Comparison of ENCODE assay signal across 22 cellular contexts in genomic region chr2:216571178-216571908, GRCh38.
DNase-seq lines count a peak whose midpoint lies in the region; ATAC-seq, FAIRE-seq and TF ChIP-seq lines count a peak whose summit lies in the region.
"Had no signal": no experiment of that assay in that cellular context is flagged by ENCODE, and none has a peak within 500 bp of the region (broad histone marks: within the 10 kb centered on the region; RNA-seq: fewer than 3 reads in every experiment).

No MANE protein-coding gene starts in this region.

- POLR2A ChIA-PET in K562 (lab: Yijun Ruan, JAX), result no interaction called here

- H3K4me3 ChIP-seq in K562 (no peak overlapping the region), stomach (no peak overlapping the region)
- H3K4me3 ChIP-seq: BLaER1 treated with 17β-estradiol and CSF1 and Interleukin-3, amounts not matched to agents 10 nM and 100 nM; GM23248; MG63 had no signal

- H3K27ac ChIP-seq in K562 (ENCODE audit: extremely low read depth, low read depth, low read length) (no peak overlapping the region), stomach (peak overlapping the region in 3 of 5 donors; percentile 67 to 80 (median 78))
- H3K27ac ChIP-seq: BLaER1 treated with 17β-estradiol and CSF1 and Interleukin-3, amounts not matched to agents 10 nM and 100 nM; GM23248 had no signal

- in situ Hi-C loops in K562 (cut with MboI), result no loop called here

- intact Hi-C loops in K562 (cut with micrococcal nuclease) (no loop called here), left colon (cut with DNase I, micrococcal nuclease) (no loop called here), stomach (cut with DNase I; ENCODE audit: low total_unique reads) (no loop called here)

- H3K9ac ChIP-seq in K562 (ENCODE audit: insufficient read depth in 1 of 2, low read depth in 2 of 2, low read length in 2 of 2), result no peak overlapping the region
- H3K9ac ChIP-seq: BLaER1 treated with 17β-estradiol and CSF1 and Interleukin-3, amounts not matched to agents 10 nM and 100 nM; GM23248 had no signal

- H3K4me2 ChIP-seq in K562 (ENCODE audit: insufficient read depth, low read length), result no peak overlapping the region
- H3K4me2 ChIP-seq: BLaER1 treated with 17β-estradiol and CSF1 and Interleukin-3, amounts not matched to agents 10 nM and 100 nM had no signal

- CTCF ChIA-PET in K562 (lab: Yijun Ruan, JAX; ENCODE audit: low intra/inter-chr PET ratio), result no interaction called here

- no peaks in the 10 kb centered on the region for H3K9me1 ChIP-seq in K562 (ENCODE audit: control insufficient read depth, insufficient read depth, low read length)

- TF ChIP-seq POLR2A in K562 (conservative IDR thresholded peaks at IDR 0.05), result no peak
- no peak for TF ChIP-seq POLR2A in stomach (IDR thresholded peaks at IDR 0.05)
- TF ChIP-seq POLR2A in GM12892 (IDR thresholded peaks at IDR 0.05; ENCODE audit: low read depth, low read length), result no peak

- TF ChIP-seq CTCF in K562 (IDR thresholded peaks at IDR 0.05 in 2 of 3, conservative IDR thresholded peaks at IDR 0.05 in 1 of 3; ENCODE audit: insufficient read depth in 2 of 3, low read depth in 1 of 3, low read length in 3 of 3), result no peak
- no peak for TF ChIP-seq CTCF in stomach (IDR thresholded peaks at IDR 0.05)

- H3K79me2 ChIP-seq in K562 (ENCODE audit: control insufficient read depth, insufficient read depth, low read length), result no peaks in the 10 kb centered on the region

- no peak for TF ChIP-seq EP300 in K562 (IDR thresholded peaks at IDR 0.05; ENCODE audit: low read length)
- TF ChIP-seq EP300 in stomach (IDR thresholded peaks at IDR 0.05), result no peak

- WGBS in K562 (ENCODE audit: insufficient coverage, low coverage, missing lambda C conversion rate), result 6% methylated on average over 3 of the region's 3 CpGs
- 54 to 74% (median 61%) methylated on average over 3 of the region's 3 CpGs for WGBS in stomach, 5 donors

- no TSS peak for BruUV-seq in K562 (replicated peaks; lab: Mats Ljungman, UMichigan)

- FAIRE-seq in K562 (lab: Jason Lieb, UNC) (no peak), GM12892 (lab: Jason Lieb, UNC) (no peak)
- FAIRE-seq: HTR-8/SVneo had no signal

- peak; percentile 63 for DNase-seq in NCI-H774 (lab: John Stamatoyannopoulos, UW)
- no peak for DNase-seq in K562 (ENCODE audit: extremely low read depth in 1 of 4, low spot score in 3 of 4)
- DNase-seq in left colon, result no peak
- no peak for DNase-seq in stomach
- DNase-seq in NCI-H524 (lab: John Stamatoyannopoulos, UW), result no peak
- DNase-seq in GM12892 (ENCODE audit: insufficient read length), result no peak
- DNase-seq in NCI-H1694 (lab: John Stamatoyannopoulos, UW), result no peak
- DNase-seq: CD8-positive, alpha-beta memory T cell; DMS79 treated with DMSO at 0.1 percent for 48 hours; GM23248; HCEC 1CT; Kasumi-1; MG63; NCI-H1048; NCI-H1436; NCI-H2029 treated with DMSO at 0.1 percent for 48 hours; NCI-H2171 treated with DMSO at 0.1 percent for 48 hours; NCI-H446 treated with DMSO at 0.1 percent for 48 hours; T-cell had no signal

- no peak overlapping the region for H2AFZ ChIP-seq in K562 (ENCODE audit: low read depth, low read length)
- H2AFZ ChIP-seq: GM23248 had no signal

- ATAC-seq in K562, result no peak
- ATAC-seq in left colon, result peak; percentile 39
- no peak for ATAC-seq in HG03432 (IDR thresholded peaks at IDR 0.05; ENCODE audit: unreplicated experiment)
- ATAC-seq: T-cell had no signal

- H3K9me3 ChIP-seq in K562 (replicated peaks; ENCODE audit: control insufficient read depth, insufficient read depth, low read depth, low read length), result no peaks in the 10 kb centered on the region
- no peaks in the 10 kb centered on the region for H3K9me3 ChIP-seq in stomach

- TF ChIP-seq RAD21 in K562 (CRISPR knock-in tag; conservative IDR thresholded peaks at IDR 0.05 in 1 of 2, IDR thresholded peaks at IDR 0.05 in 1 of 2), result no peak

- H3K27me3 ChIP-seq in K562 (ENCODE audit: control insufficient read depth in 2 of 2, insufficient read depth in 2 of 2, low read length in 2 of 2) (peaks cover 0 to 13% of the 10 kb centered on the region in 2 experiments; a peak in 2 of 5 replicates), stomach (no peaks in the 10 kb centered on the region)
- H3K27me3 ChIP-seq: BLaER1 treated with 17β-estradiol and CSF1 and Interleukin-3, amounts not matched to agents 10 nM and 100 nM; MG63 had no signal

- no peaks in the 10 kb centered on the region for H4K20me1 ChIP-seq in K562 (replicated peaks; ENCODE audit: control insufficient read depth, insufficient read depth, low read length)
- H4K20me1 ChIP-seq: BLaER1 treated with 17β-estradiol and CSF1 and Interleukin-3, amounts not matched to agents 10 nM and 100 nM had no signal

- no peaks in the 10 kb centered on the region for H3K36me3 ChIP-seq in K562 (ENCODE audit: control insufficient read depth, insufficient read depth, low read length)
- no peaks in the 10 kb centered on the region for H3K36me3 ChIP-seq in stomach
- H3K36me3 ChIP-seq: BLaER1 treated with 17β-estradiol and CSF1 and Interleukin-3, amounts not matched to agents 10 nM and 100 nM; MG63 had no signal

- H3K4me1 ChIP-seq in K562 (replicated peaks in 1 of 2; ENCODE audit: control insufficient read depth in 2 of 2, insufficient read depth in 2 of 2, low read length in 2 of 2) (no peaks in the 10 kb centered on the region), stomach (peaks cover 8 to 27% (median 14%) of the 10 kb centered on the region in 4 donors)
- H3K4me1 ChIP-seq: BLaER1 treated with 17β-estradiol and CSF1 and Interleukin-3, amounts not matched to agents 10 nM and 100 nM had no signal

TF ChIP-seq in K562, 482 proteins besides CTCF, POLR2A, EP300 and RAD21:
- no peak for TF ChIP-seq MBD1 (CRISPR knock-in tag; IDR thresholded peaks at IDR 0.05)
- TF ChIP-seq RBM34 (IDR thresholded peaks at IDR 0.05; ENCODE audit: borderline replicate concordance, insufficient read depth, low read length), result no peak
- no peak for TF ChIP-seq SIN3A (IDR thresholded peaks at IDR 0.05; ENCODE audit: borderline replicate concordance in 2 of 2, control insufficient read depth in 1 of 2, low read depth in 2 of 2, low read length in 2 of 2)
- TF ChIP-seq ZNF146 (CRISPR knock-in tag; IDR thresholded peaks at IDR 0.05; ENCODE audit: unreplicated experiment), result peak; percentile 44
